Comparison of ENCODE assay signal across 18 cellular contexts in genomic region chr12:124375789-124376175, GRCh38.
A peak's percentile ranks its signal among the peaks of the same experiment; 100 is the strongest.
DNase-seq lines count a peak whose midpoint lies in the region; ATAC-seq, FAIRE-seq and TF ChIP-seq lines count a peak whose summit lies in the region.
"Had no signal": no experiment of that assay in that cellular context is flagged by ENCODE, and none has a peak within 500 bp of the region (broad histone marks: within the 10 kb centered on the region; RNA-seq: fewer than 3 reads in every experiment).

No MANE protein-coding gene starts in this region.

- DNase-seq in Panc1 (ENCODE audit: low read depth, low spot score) (no peak), H54 (ENCODE audit: insufficient read length, low spot score) (no peak), caudate nucleus (lab: John Stamatoyannopoulos, UW) (no peak)
- DNase-seq in stimulated activated naive B cell treated with anti-CD40 and anti-IgM and Interleukin-4, amounts not matched to agents 10 μg/mL and 1 μg/mL and 100 μg/mL, for 72 hours: no peak
- DNase-seq in naive thymus-derived CD8-positive, alpha-beta T cell: no peak
- DNase-seq: Calu3; CD4-positive, alpha-beta T cell; DMS79 treated with DMSO at 0.1 percent for 48 hours; EL; GOT3 had no signal

- no peaks in the 10 kb centered on the region for H3K27me3 ChIP-seq in BLaER1 treated with 17β-estradiol and CSF1 and Interleukin-3, amounts not matched to agents 10 nM and 100 nM
- H3K27me3 ChIP-seq in Panc1 (ENCODE audit: control insufficient read depth, insufficient read depth, low read length) (no peaks in the 10 kb centered on the region), gastroesophageal sphincter (no peaks in the 10 kb centered on the region)

- no peak overlapping the region for H3K4me3 Mint-ChIP-seq in stimulated activated naive B cell treated with anti-CD40 and anti-IgM and Interleukin-4, amounts not matched to agents 10 μg/mL and 1 μg/mL and 100 μg/mL, for 72 hours
- no peak overlapping the region for H3K4me3 Mint-ChIP-seq in naive thymus-derived CD8-positive, alpha-beta T cell
- H3K4me3 Mint-ChIP-seq: CD4-positive, alpha-beta T cell had no signal

- BruUV-seq in Panc1 (replicated peaks; lab: Mats Ljungman, UMichigan): TSS peak; percentile 31

- TF ChIP-seq EP300 in gastroesophageal sphincter (IDR thresholded peaks at IDR 0.05): no peak

- intact Hi-C loops in Panc1 (cut with micrococcal nuclease; ENCODE audit: unreplicated experiment): no loop called here

- H3K36me3 ChIP-seq in BLaER1 treated with 17β-estradiol and CSF1 and Interleukin-3, amounts not matched to agents 10 nM and 100 nM: peaks cover 40 to 88% (median 71%) of the 10 kb centered on the region in 11 experiments
- peaks cover 7% of the 10 kb centered on the region for H3K36me3 ChIP-seq in Panc1 (ENCODE audit: control insufficient read depth, insufficient read depth, low read length)
- H3K36me3 ChIP-seq in gastroesophageal sphincter: peaks cover 0 to 88% of the 10 kb centered on the region in 2 donors

- TF ChIP-seq CTCF in Panc1 (IDR thresholded peaks at IDR 0.05) (no peak), gastroesophageal sphincter (IDR thresholded peaks at IDR 0.05) (no peak)

- no peaks in the 10 kb centered on the region for H3K27me3 Mint-ChIP-seq in stimulated activated naive B cell treated with anti-CD40 and anti-IgM and Interleukin-4, amounts not matched to agents 10 μg/mL and 1 μg/mL and 100 μg/mL, for 72 hours
- no peaks in the 10 kb centered on the region for H3K27me3 Mint-ChIP-seq in naive thymus-derived CD8-positive, alpha-beta T cell
- H3K27me3 Mint-ChIP-seq: CD4-positive, alpha-beta T cell had no signal

- POLR2A ChIA-PET in Panc1 (lab: Charles Lee): no interaction called here
- POLR2A ChIA-PET in naive thymus-derived CD8-positive, alpha-beta T cell (lab: Charles Lee): no interaction called here

- H3K4me2 ChIP-seq in BLaER1 treated with 17β-estradiol and CSF1 and Interleukin-3, amounts not matched to agents 10 nM and 100 nM: peak overlapping the region in 7 of 11 experiments; percentile 18 to 82 (median 66); a peak in 11 of 22 replicates

- no peak overlapping the region for H3K4me3 ChIP-seq in BLaER1 treated with 17β-estradiol and CSF1 and Interleukin-3, amounts not matched to agents 10 nM and 100 nM
- no peak overlapping the region for H3K4me3 ChIP-seq in Panc1 (ENCODE audit: low read depth in 2 of 2, low read length in 2 of 2)
- no peak overlapping the region for H3K4me3 ChIP-seq in gastroesophageal sphincter
- H3K4me3 ChIP-seq: HAP-1 had no signal

- peaks cover 21 to 53% (median 42%) of the 10 kb centered on the region in 10 experiments for H3K4me1 ChIP-seq in BLaER1 treated with 17β-estradiol and CSF1 and Interleukin-3, amounts not matched to agents 10 nM and 100 nM
- H3K4me1 ChIP-seq in Panc1 (ENCODE audit: control insufficient read depth, insufficient read depth, low read length) (peaks cover 52% of the 10 kb centered on the region), gastroesophageal sphincter (peaks cover 0 to 62% (median 23%) of the 10 kb centered on the region in 3 donors)
- H3K4me1 ChIP-seq: HAP-1 had no signal

- H4K20me1 ChIP-seq in BLaER1 treated with 17β-estradiol and CSF1 and Interleukin-3, amounts not matched to agents 10 nM and 100 nM: peaks cover 66 to 98% (median 83%) of the 10 kb centered on the region in 11 experiments

- TF ChIP-seq POLR2A in gastroesophageal sphincter (IDR thresholded peaks at IDR 0.05) (no peak), H54 (IDR thresholded peaks at IDR 0.05; ENCODE audit: low read depth, low read length) (no peak)

- ATAC-seq in Panc1: no peak
- ATAC-seq in gastroesophageal sphincter: no peak
- ATAC-seq in stimulated activated naive B cell treated with anti-CD40 and anti-IgM and Interleukin-4, amounts not matched to agents 10 μg/mL and 1 μg/mL and 100 μg/mL, for 72 hours (replicated peaks): no peak
- no peak for ATAC-seq in naive thymus-derived CD8-positive, alpha-beta T cell
- ATAC-seq in HG03280 (IDR thresholded peaks at IDR 0.05; ENCODE audit: unreplicated experiment): no peak

- 0 out of 22 replicates have a peak overlapping the region, but pooled peaks of 1 of the 11 experiments have one; percentile 1 for H3K27ac ChIP-seq in BLaER1 treated with 17β-estradiol and CSF1 and Interleukin-3, amounts not matched to agents 10 nM and 100 nM
- H3K27ac ChIP-seq in Panc1 (ENCODE audit: low read length): no peak overlapping the region
- peak overlapping the region in 3 of 4 donors; percentile 7 to 98 (median 91) for H3K27ac ChIP-seq in gastroesophageal sphincter
- no peak overlapping the region for H3K27ac ChIP-seq in caudate nucleus (ENCODE audit: low read depth, low read length)

- no peak for FAIRE-seq in H54 (lab: Jason Lieb, UNC)
- FAIRE-seq: G401.6, GM12892, GM19239, HTR-8/SVneo had no signal

- in situ Hi-C loops in Panc1 (cut with HindIII; ENCODE audit: low pct_unique_long_range_greater_than_20kb, low sequenced_read_pairs): no loop called here

- H3K4me1 Mint-ChIP-seq in stimulated activated naive B cell treated with anti-CD40 and anti-IgM and Interleukin-4, amounts not matched to agents 10 μg/mL and 1 μg/mL and 100 μg/mL, for 72 hours: peaks cover 7 to 14% of the 10 kb centered on the region in 2 donors
- peaks cover under 1 to 4% (median 2%) of the 10 kb centered on the region in 4 donors for H3K4me1 Mint-ChIP-seq in naive thymus-derived CD8-positive, alpha-beta T cell

- peaks cover 52 to 62% of the 10 kb centered on the region in 2 donors for H3K36me3 Mint-ChIP-seq in stimulated activated naive B cell treated with anti-CD40 and anti-IgM and Interleukin-4, amounts not matched to agents 10 μg/mL and 1 μg/mL and 100 μg/mL, for 72 hours
- peaks cover 0 to 42% (median 2%) of the 10 kb centered on the region in 3 donors for H3K36me3 Mint-ChIP-seq in naive thymus-derived CD8-positive, alpha-beta T cell

- H3K9me3 Mint-ChIP-seq in stimulated activated naive B cell treated with anti-CD40 and anti-IgM and Interleukin-4, amounts not matched to agents 10 μg/mL and 1 μg/mL and 100 μg/mL, for 72 hours: no peaks in the 10 kb centered on the region
- no peaks in the 10 kb centered on the region for H3K9me3 Mint-ChIP-seq in naive thymus-derived CD8-positive, alpha-beta T cell
- H3K9me3 Mint-ChIP-seq: CD4-positive, alpha-beta T cell had no signal

- H3K27ac Mint-ChIP-seq in stimulated activated naive B cell treated with anti-CD40 and anti-IgM and Interleukin-4, amounts not matched to agents 10 μg/mL and 1 μg/mL and 100 μg/mL, for 72 hours: peak overlapping the region; percentile 59
- H3K27ac Mint-ChIP-seq in naive thymus-derived CD8-positive, alpha-beta T cell: peak overlapping the region in 1 of 10 donors; percentile 28
- H3K27ac Mint-ChIP-seq: CD4-positive, alpha-beta T cell had no signal

- 100% methylated on average over 1 of the region's 14 CpGs; no CpG with 5 or more reads in 1 of the 2 donors for WGBS in gastroesophageal sphincter (ENCODE audit: low coverage in 1 of 2), 2 donors

- H3K9me3 ChIP-seq in BLaER1 treated with 17β-estradiol and CSF1 and Interleukin-3, amounts not matched to agents 10 nM and 100 nM (replicated peaks in 1 of 11): no peaks in the 10 kb centered on the region
- no peaks in the 10 kb centered on the region for H3K9me3 ChIP-seq in Panc1 (ENCODE audit: control insufficient read depth, insufficient read depth, low read depth, low read length)
- H3K9me3 ChIP-seq in gastroesophageal sphincter: no peaks in the 10 kb centered on the region
- H3K9me3 ChIP-seq: HAP-1 had no signal

- CTCF ChIA-PET in Panc1 (lab: Charles Lee): no interaction called here

- peak overlapping the region in 2 of 11 experiments; percentile 26 to 47; a peak in 2 of 22 replicates for H3K9ac ChIP-seq in BLaER1 treated with 17β-estradiol and CSF1 and Interleukin-3, amounts not matched to agents 10 nM and 100 nM

Comparison
In these comparisons a context has a peak if more than half of its experiments do, and no peak if none do; other contexts are left out.
1. H3K27ac ChIP-seq: peak in gastroesophageal sphincter (3 of 4); none in Panc1 (single experiment) and caudate nucleus (single experiment).